In the genomic region with DNA sequence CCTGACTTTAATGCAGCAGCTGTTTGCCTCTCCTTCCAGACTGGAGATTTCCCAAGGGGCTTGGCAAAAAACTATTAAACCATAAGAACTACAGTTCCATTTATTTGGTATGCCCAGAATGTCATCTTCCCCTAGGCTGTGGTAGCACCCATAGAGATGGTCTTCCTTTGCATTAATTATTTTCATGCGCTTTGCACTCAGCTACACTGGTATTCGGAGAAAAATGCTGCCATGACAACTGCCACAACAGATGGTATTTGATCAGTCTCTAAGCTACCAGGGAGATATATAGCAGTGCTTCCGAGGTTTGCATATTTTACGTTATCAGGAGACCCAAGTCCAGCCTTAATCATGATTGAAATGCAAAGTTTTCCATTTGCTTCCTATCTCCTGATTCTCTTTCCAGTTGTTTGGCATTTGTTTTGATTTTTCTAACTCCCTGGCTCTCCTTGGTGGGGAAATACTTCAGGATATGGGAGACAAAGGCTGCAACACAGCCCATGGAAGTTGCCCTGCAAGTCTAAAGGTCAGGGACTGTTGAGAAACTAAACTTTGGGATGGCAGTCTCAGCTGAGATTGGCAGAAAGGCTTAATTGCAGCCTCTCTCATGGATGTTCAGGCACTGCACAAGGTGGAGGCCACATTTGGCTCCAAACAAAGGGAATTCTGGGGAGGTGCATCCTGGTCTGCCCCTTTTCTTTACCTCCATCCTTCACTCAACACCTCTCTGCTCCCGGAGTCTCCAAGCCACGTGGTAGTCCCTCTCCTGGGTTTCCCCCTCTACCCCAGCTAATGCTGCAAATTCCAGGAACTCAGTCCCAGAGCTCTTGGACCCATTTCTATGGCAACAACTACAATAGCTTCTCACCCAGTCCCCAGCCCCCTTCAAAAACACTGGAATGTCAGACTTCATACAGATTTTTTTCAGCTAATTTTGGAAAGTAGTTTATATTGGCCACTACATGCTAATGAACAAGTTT, we compare ENCODE assay signal across 15 cellular contexts.
DNase-seq lines count a peak whose midpoint lies in the region; ATAC-seq and TF ChIP-seq lines count a peak whose summit lies in the region.
"Had no signal": no experiment of that assay in that cellular context is flagged by ENCODE, and none has a peak within 500 bp of the region (broad histone marks: within the 10 kb centered on the region; RNA-seq: fewer than 3 reads in every experiment).

No MANE protein-coding gene starts in this region.

- peaks cover 24% of the 10 kb centered on the region for H3K27me3 ChIP-seq in foreskin keratinocyte
- H3K27me3 ChIP-seq: BE2C, dorsolateral prefrontal cortex had no signal

- no peak for TF ChIP-seq CTCF in foreskin keratinocyte (conservative IDR thresholded peaks at IDR 0.05)

- no peak overlapping the region for H3K4me3 ChIP-seq in mesodermal cell (ENCODE audit: extremely low read depth, insufficient read depth, low read length, poor library complexity, severe bottlenecking)
- H3K4me3 ChIP-seq: dorsolateral prefrontal cortex had no signal

- whole genome bisulfite sequencing in mesodermal cell (ENCODE audit: insufficient coverage in 2 of 2), 2 experiments = 61 to 67% methylated on average over 5 to 6 of the region's 6 CpGs

- no peaks in the 10 kb centered on the region for H3K9me3 ChIP-seq in mesodermal cell (ENCODE audit: control insufficient read depth, low read length)
- H3K9me3 ChIP-seq: BE2C had no signal

- DNase-seq in Ammon's horn (ENCODE audit: low spot score) = peak; percentile 28
- peak; percentile 26 for DNase-seq in NCI-H146 treated with DMSO at 0.1 percent for 48 hours (lab: John Stamatoyannopoulos, UW; ENCODE audit: unreplicated experiment)
- DNase-seq in dermis microvascular lymphatic vessel endothelial cell (ENCODE audit: low read depth in 2 of 2) = peak; percentile 51 to 89
- DNase-seq in cortex of kidney (lab: John Stamatoyannopoulos, UW) = no peak
- no peak for DNase-seq in foreskin keratinocyte
- DNase-seq: activated CD8-positive, alpha-beta T cell treated with anti-CD3 and anti-CD28 coated beads for 36 hours; activated naive CD4-positive, alpha-beta T cell treated with anti-CD3 and anti-CD28 coated beads, Interleukin-2, amount 10 ng/mL, durations not matched to agents 7 days and 5 days; BE2C; dorsolateral prefrontal cortex; MV-4-11; T-helper 9 cell had no signal

- H3K4me1 ChIP-seq in mesodermal cell (ENCODE audit: control insufficient read depth, insufficient read depth, low read length, poor library complexity, severe bottlenecking) (peaks cover 29% of the 10 kb centered on the region), foreskin keratinocyte (no peaks in the 10 kb centered on the region)
- H3K4me1 ChIP-seq: BE2C had no signal

- H3K27ac ChIP-seq in mesodermal cell (ENCODE audit: low read depth, low read length, severe bottlenecking) (peak overlapping the region; percentile 86), foreskin keratinocyte (no peak overlapping the region)
- H3K27ac ChIP-seq: HL-60 had no signal

- ATAC-seq in GM21576 (IDR thresholded peaks at IDR 0.05; ENCODE audit: unreplicated experiment) (no peak), esophagus mucosa (no peak), foreskin keratinocyte (no peak)
- ATAC-seq: activated CD8-positive, alpha-beta T cell treated with anti-CD3 and anti-CD28 coated beads for 36 hours had no signal

- H3K36me3 ChIP-seq in mesodermal cell (ENCODE audit: control insufficient read depth, insufficient read depth, low read length) = no peaks in the 10 kb centered on the region
- H3K36me3 ChIP-seq: BE2C had no signal

Comparison
In these comparisons a context has a peak if more than half of its experiments do, and no peak if none do; other contexts are left out.
1. DNase-seq: peak in Ammon's horn (single experiment), NCI-H146 treated with DMSO at 0.1 percent for 48 hours (single experiment) and dermis microvascular lymphatic vessel endothelial cell (2 of 2); none in cortex of kidney (single experiment) and foreskin keratinocyte (0 of 2).